9 cellular contexts compared by ENCODE assay signal in genomic region chr2:36267194-36267593, GRCh38.
"Had no signal": no experiment of that assay in that cellular context is flagged by ENCODE, and none has a peak within 500 bp of the region (broad histone marks: within the 10 kb centered on the region; RNA-seq: fewer than 3 reads in every experiment).

No MANE protein-coding gene starts in this region.

- DNase-seq: GM23248, GOT3, H7, HFFc6, IMR-90 had no signal

- H3K9me3 Mint-ChIP-seq: HFFc6 had no signal

- H3K27ac Mint-ChIP-seq: HFFc6 had no signal

- H3K36me3 ChIP-seq: HAP-1 had no signal

- ATAC-seq: HCT116, K562 had no signal

- H3K4me3 ChIP-seq: GM23248, HAP-1, K562 had no signal

- H3K4me1 ChIP-seq: HAP-1 had no signal

- H2AFZ ChIP-seq: GM23248 had no signal

- H3K9me3 ChIP-seq: HAP-1 had no signal

- H3K27ac ChIP-seq: GM23248, HL-60 had no signal

- H3K9ac ChIP-seq: GM23248 had no signal

- H3K4me3 Mint-ChIP-seq: HFFc6 had no signal
